ENCODE assay signal across 8 cellular contexts in the genomic region with DNA sequence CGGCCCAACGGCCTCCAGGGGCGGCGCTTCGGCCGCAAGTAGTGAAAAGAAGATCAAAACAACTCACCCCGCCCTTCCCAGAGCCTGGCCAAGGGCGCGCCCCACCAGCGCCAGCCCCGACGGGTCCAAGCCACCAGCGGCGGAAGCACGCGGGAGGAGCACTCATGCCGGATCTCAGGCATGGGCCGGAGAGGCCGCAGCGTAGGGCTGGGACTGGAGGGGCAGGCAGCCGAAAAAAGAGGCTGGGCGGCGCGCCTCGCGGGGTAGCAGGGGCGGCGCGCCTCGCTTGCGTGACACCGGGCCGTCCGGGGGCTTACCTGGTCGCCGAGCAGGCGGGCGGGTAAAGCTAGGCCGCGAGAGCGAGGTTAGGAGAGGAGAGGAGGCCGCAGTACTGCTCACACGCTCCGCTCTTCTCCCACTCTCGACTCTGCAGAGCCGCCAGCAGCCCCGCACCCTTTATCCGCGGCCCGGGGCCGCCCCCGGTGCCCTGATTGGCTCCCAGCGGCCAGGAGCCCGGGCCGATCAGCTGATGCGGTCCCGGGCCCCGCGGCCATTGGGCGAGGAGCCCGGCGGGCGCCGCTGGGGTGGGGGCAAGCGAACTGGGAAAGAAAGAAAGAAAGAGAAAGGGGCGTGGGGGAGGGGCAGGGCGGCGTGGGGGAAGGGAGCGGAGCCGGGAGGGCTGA. TPM values are rescaled to one million over a fixed set of nuclear protein-coding genes. Genes with fewer than 3 reads are reported as not detected.
DNase-seq lines count a peak whose midpoint lies in the region; ATAC-seq and TF ChIP-seq lines count a peak whose summit lies in the region.

Gene GLUL, minus strand, starts transcription at position 429 of the 683 bp plus-strand sequence. CDS start 3,053 bp downstream, outside the sequence.

- 1% methylated on average over 70 of the region's 70 CpGs for WGBS in liver

- TF ChIP-seq RAD21 in liver (IDR thresholded peaks at IDR 0.05), result peak; percentile 27 to 54

- H3K27ac ChIP-seq in dorsolateral prefrontal cortex (peak within 1 kb of the TSS; percentile 92 to 100 (median 98)), liver (ENCODE audit: low read depth in 1 of 2, low read length in 2 of 2) (peak within 1 kb of the TSS; percentile 94 to 97)

- peak within 1 kb of the TSS; percentile 86 to 90 for H3K9ac ChIP-seq in liver (ENCODE audit: low read depth in 1 of 2, low read length in 2 of 2)

- TF ChIP-seq CTCF in BE2C (IDR thresholded peaks at IDR 0.05; ENCODE audit: low read depth, low read length), result no peak
- TF ChIP-seq CTCF in dorsolateral prefrontal cortex (IDR thresholded peaks at IDR 0.05 in 54 of 56, conservative IDR thresholded peaks at IDR 0.05 in 2 of 56; ENCODE audit: low read depth in 1 of 56, partially characterized antibody in 56 of 56), result peak in 16 of 56 donors; percentile 3 to 44 (median 14)
- TF ChIP-seq CTCF in liver (IDR thresholded peaks at IDR 0.05; ENCODE audit: low read depth, low read length, missing input control), result no peak

- no peaks in the 10 kb centered on the region for H3K27me3 ChIP-seq in BE2C
- H3K27me3 ChIP-seq in dorsolateral prefrontal cortex, result peaks cover 0 to 4% (median 0%) of the 10 kb centered on the region in 45 donors
- H3K27me3 ChIP-seq in liver (ENCODE audit: control insufficient read depth in 4 of 4, insufficient read depth in 4 of 4, low read length in 3 of 4), result no peaks in the 10 kb centered on the region

- ATAC-seq in HG03457 (IDR thresholded peaks at IDR 0.05; ENCODE audit: unreplicated experiment), result peak; percentile 66

- H3K9me3 ChIP-seq in BE2C, result no peaks in the 10 kb centered on the region
- no peaks in the 10 kb centered on the region for H3K9me3 ChIP-seq in liver (ENCODE audit: control insufficient read depth in 4 of 4, low read length in 3 of 4)

- H3K4me3 ChIP-seq in BE2C (ENCODE audit: low read depth, low read length) (peak within 1 kb of the TSS; percentile 92), dorsolateral prefrontal cortex (peak within 1 kb of the TSS; percentile 67 to 99 (median 92)), liver (ENCODE audit: low read depth in 1 of 3, low read length in 3 of 3) (peak within 1 kb of the TSS; percentile 87 to 92 (median 88))

- intact Hi-C loops in dorsolateral prefrontal cortex (cut with DNase I), result loop anchor here (1.0 to 10.0 kb wide), 8 partner anchors 89 to 907 kb away; partner anchors contain the start of genes CACNA1E (in 1 of the 2) and RGS16 (in 1 of the 2)

- H3K4me1 ChIP-seq in BE2C (peaks cover 4% of the 10 kb centered on the region; the same call in 1 of the 2 replicates), liver (ENCODE audit: control insufficient read depth in 4 of 4, insufficient read depth in 4 of 4, low read length in 3 of 4) (peaks cover 0 to 39% (median 10%) of the 10 kb centered on the region in 4 donors)

- H3K36me3 ChIP-seq in BE2C (peaks cover 22% of the 10 kb centered on the region), liver (ENCODE audit: control insufficient read depth in 4 of 4, insufficient read depth in 3 of 4, low read depth in 1 of 4, low read length in 3 of 4) (peaks cover 0 to 20% (median 18%) of the 10 kb centered on the region in 4 donors)

- peak; percentile 97 for DNase-seq in BE2C
- peak; percentile 53 for DNase-seq in GM19240 (ENCODE audit: insufficient read length, low spot score)
- peak; percentile 91 for DNase-seq in NCI-H510A treated with DMSO at 0.1 percent for 48 hours (lab: John Stamatoyannopoulos, UW)
- peak; percentile 63 for DNase-seq in activated CD4-positive, alpha-beta T cell treated with anti-CD3 and anti-CD28 coated beads, Interleukin-2, amount 50 U/mL, for 1 hour
- peak; percentile 79 to 96 (median 93) for DNase-seq in dorsolateral prefrontal cortex
- peak; percentile 69 for DNase-seq in stimulated activated CD4-positive, alpha-beta T cell treated with anti-CD3 and anti-CD28 coated beads, Interleukin-4, amount 100 ng/mL, for 1 hour

TF ChIP-seq in liver, 16 proteins besides CTCF, POLR2A, EP300 and RAD21:
- TF ChIP-seq HNF4A (conservative IDR thresholded peaks at IDR 0.05), result no peak
- TF ChIP-seq RXRA (IDR thresholded peaks at IDR 0.05), result no peak
- TF ChIP-seq, protein P1, sequence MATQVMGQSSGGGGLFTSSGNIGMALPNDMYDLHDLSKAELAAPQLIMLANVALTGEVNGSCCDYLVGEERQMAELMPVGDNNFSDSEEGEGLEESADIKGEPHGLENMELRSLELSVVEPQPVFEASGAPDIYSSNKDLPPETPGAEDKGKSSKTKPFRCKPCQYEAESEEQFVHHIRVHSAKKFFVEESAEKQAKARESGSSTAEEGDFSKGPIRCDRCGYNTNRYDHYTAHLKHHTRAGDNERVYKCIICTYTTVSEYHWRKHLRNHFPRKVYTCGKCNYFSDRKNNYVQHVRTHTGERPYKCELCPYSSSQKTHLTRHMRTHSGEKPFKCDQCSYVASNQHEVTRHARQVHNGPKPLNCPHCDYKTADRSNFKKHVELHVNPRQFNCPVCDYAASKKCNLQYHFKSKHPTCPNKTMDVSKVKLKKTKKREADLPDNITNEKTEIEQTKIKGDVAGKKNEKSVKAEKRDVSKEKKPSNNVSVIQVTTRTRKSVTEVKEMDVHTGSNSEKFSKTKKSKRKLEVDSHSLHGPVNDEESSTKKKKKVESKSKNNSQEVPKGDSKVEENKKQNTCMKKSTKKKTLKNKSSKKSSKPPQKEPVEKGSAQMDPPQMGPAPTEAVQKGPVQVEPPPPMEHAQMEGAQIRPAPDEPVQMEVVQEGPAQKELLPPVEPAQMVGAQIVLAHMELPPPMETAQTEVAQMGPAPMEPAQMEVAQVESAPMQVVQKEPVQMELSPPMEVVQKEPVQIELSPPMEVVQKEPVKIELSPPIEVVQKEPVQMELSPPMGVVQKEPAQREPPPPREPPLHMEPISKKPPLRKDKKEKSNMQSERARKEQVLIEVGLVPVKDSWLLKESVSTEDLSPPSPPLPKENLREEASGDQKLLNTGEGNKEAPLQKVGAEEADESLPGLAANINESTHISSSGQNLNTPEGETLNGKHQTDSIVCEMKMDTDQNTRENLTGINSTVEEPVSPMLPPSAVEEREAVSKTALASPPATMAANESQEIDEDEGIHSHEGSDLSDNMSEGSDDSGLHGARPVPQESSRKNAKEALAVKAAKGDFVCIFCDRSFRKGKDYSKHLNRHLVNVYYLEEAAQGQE (IDR thresholded peaks at IDR 0.05), result peak; percentile 95
- no peak for TF ChIP-seq FOXA1 (IDR thresholded peaks at IDR 0.05)
- peak; percentile 95 for TF ChIP-seq TAF1 (conservative IDR thresholded peaks at IDR 0.05)
- TF ChIP-seq, protein P2, sequence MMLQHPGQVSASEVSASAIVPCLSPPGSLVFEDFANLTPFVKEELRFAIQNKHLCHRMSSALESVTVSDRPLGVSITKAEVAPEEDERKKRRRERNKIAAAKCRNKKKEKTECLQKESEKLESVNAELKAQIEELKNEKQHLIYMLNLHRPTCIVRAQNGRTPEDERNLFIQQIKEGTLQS (IDR thresholded peaks at IDR 0.05), result no peak
- peak; percentile 86 for TF ChIP-seq YY1 (IDR thresholded peaks at IDR 0.05)
- peak in 1 of 2 donors; percentile 23 for TF ChIP-seq EGR1 (IDR thresholded peaks at IDR 0.05; ENCODE audit: low read depth in 2 of 2)
- peak; percentile 57 for TF ChIP-seq SP1 (IDR thresholded peaks at IDR 0.05)

RNA-seq across cellular contexts. Expression of gene GLUL, which starts in this region (rescaled TPM):
- polyA plus RNA-seq in BE2C (2012; ENCODE audit: insufficient read depth, insufficient read length, low read depth), result 233 TPM
- 1,000 to 10,000 TPM; 1,265 to 6,769 (median 2,230) TPM for total RNA-seq in dorsolateral prefrontal cortex
- 1,000 to 10,000 TPM in 1 of 2 donors, 100 to 1,000 TPM in 1; 830 to 1,177 TPM for total RNA-seq in liver
- polyA plus RNA-seq in liver, result 100 to 1,000 TPM; 306 to 616 TPM

Comparison
In these comparisons a context has a peak if more than half of its experiments do, and no peak if none do; other contexts are left out.
1. Peak in every context shown above with its lines: DNase-seq, ATAC-seq, H3K4me3 ChIP-seq and H3K27ac ChIP-seq.